ENCODE assay signal across 10 cellular contexts in the genomic region with DNA sequence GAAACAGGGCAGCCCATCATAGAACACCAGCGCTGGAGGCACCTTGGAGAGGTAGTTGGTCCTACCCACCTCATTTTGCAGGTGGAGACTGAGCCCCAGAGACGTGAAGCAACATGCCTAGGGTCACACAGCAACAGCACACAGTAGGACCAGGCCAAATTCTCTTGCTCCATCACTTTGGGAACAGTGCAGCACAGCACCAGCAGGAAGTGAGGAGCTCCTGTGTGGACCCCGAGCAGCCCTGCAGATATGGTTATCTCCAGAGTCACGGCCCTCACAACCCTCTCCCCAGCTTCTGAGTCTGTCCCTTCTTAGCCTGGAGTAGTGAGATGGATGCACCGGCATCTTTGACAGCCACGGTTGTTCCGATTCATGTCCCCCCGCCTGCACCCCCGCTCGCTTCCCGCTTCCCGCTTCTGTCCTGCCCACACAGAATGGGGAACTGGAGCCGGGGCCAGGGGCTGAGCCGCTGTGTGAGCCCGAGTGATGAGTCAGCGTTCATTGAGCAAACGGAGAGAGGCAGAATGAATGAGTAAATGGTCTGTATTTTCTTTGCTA.
DNase-seq lines count a peak whose midpoint lies in the region; ATAC-seq and TF ChIP-seq lines count a peak whose summit lies in the region.
"Had no signal": no experiment of that assay in that cellular context is flagged by ENCODE, and none has a peak within 500 bp of the region (broad histone marks: within the 10 kb centered on the region; RNA-seq: fewer than 3 reads in every experiment).

No MANE protein-coding gene starts in this region.

- no peaks in the 10 kb centered on the region for H3K9me2 ChIP-seq in OCI-LY7 (ENCODE audit: insufficient read depth, low read length)

- TF ChIP-seq CTCF in GM12864 (IDR thresholded peaks at IDR 0.05; ENCODE audit: low read depth, low read length, missing control alignments) = no peak
- no peak for TF ChIP-seq CTCF in OCI-LY7 (conservative IDR thresholded peaks at IDR 0.05; ENCODE audit: low read length)

- H3K4me3 ChIP-seq in GM12864 (ENCODE audit: low read depth, low read length) (peak overlapping the region; percentile 15), OCI-LY7 (ENCODE audit: low read depth, low read length, poor library complexity, severe bottlenecking) (peak overlapping the region; percentile 45)

- H3K36me3 ChIP-seq in OCI-LY7 (ENCODE audit: insufficient read depth, low read length) = no peaks in the 10 kb centered on the region

- peaks cover 70% of the 10 kb centered on the region for H3K4me1 ChIP-seq in OCI-LY7 (ENCODE audit: insufficient read depth, low read length, poor library complexity, severe bottlenecking)

- H2AFZ ChIP-seq in OCI-LY7 (ENCODE audit: low read length) = peak overlapping the region; percentile 67; the same call in 1 of the 2 replicates

- CTCF ChIA-PET in OCI-LY7 (lab: Charles Lee; ENCODE audit: unreplicated experiment) = interaction anchor here (1.2 to 1.8 kb wide), 2 partner anchors 14 to 40 kb away, joined by 3 to 5 read pairs; no protein-coding TSS in a partner anchor

- ATAC-seq in HG02938 (IDR thresholded peaks at IDR 0.05; ENCODE audit: unreplicated experiment) = no peak
- ATAC-seq in HG02588 (IDR thresholded peaks at IDR 0.05; ENCODE audit: unreplicated experiment) = no peak
- ATAC-seq in HG02870 (IDR thresholded peaks at IDR 0.05; ENCODE audit: unreplicated experiment) = no peak

- no TSS peak for BruUV-seq in OCI-LY7 (replicated peaks; lab: Mats Ljungman, UMichigan)

- no peaks in the 10 kb centered on the region for H3K79me2 ChIP-seq in OCI-LY7 (ENCODE audit: insufficient read depth, low read depth, low read length)

- peaks cover 2% of the 10 kb centered on the region; the same call in 1 of the 2 replicates for H3K9me3 ChIP-seq in OCI-LY7 (ENCODE audit: low read length)

- intact Hi-C loops in OCI-LY7 (cut with micrococcal nuclease; ENCODE audit: unreplicated experiment) = loop anchor here (1.0 to 2.0 kb wide), 3 partner anchors 73 to 145 kb away; partner anchors contain the start of gene DUSP22
- intact Hi-C loops in posterior cingulate gyrus (cut with DNase I) = no loop called here

- no peaks in the 10 kb centered on the region for H4K20me1 ChIP-seq in OCI-LY7 (ENCODE audit: insufficient read depth, low read length)

- POLR2A ChIA-PET in OCI-LY7 (lab: Charles Lee) = interaction anchor here (0.8 to 4.7 kb wide), 16 partner anchors 11 to 114 kb away, joined by 3 to 27 read pairs (median 6); partner anchors contain the start of gene DUSP22

- no peak for DNase-seq in GM12864 (ENCODE audit: low read depth)
- peak; percentile 20 for DNase-seq in OCI-LY7 (ENCODE audit: low spot score)
- peak; percentile 23 for DNase-seq in globus pallidus (ENCODE audit: low spot score)
- peak in 6 of 10 donors; percentile 21 to 88 (median 36) for DNase-seq in posterior cingulate gyrus
- DNase-seq in NCI-H2107 treated with DMSO at 0.1 percent for 48 hours (lab: John Stamatoyannopoulos, UW; ENCODE audit: unreplicated experiment) = no peak
- DNase-seq: kidney, NCI-H187 treated with DMSO at 0.1 percent for 48 hours had no signal

- peak overlapping the region; percentile 91 for H3K27ac ChIP-seq in OCI-LY7 (ENCODE audit: low read depth, low read length, poor library complexity, severe bottlenecking)

- H3K4me2 ChIP-seq in OCI-LY7 (ENCODE audit: low read length) = peak overlapping the region; percentile 67

Comparison
In these comparisons a context has a peak if more than half of its experiments do, and no peak if none do; other contexts are left out.
1. DNase-seq: peak in OCI-LY7 (single experiment), globus pallidus (single experiment) and posterior cingulate gyrus (6 of 10); none in GM12864 (single experiment) and NCI-H2107 treated with DMSO at 0.1 percent for 48 hours (single experiment).